In the genomic region with DNA sequence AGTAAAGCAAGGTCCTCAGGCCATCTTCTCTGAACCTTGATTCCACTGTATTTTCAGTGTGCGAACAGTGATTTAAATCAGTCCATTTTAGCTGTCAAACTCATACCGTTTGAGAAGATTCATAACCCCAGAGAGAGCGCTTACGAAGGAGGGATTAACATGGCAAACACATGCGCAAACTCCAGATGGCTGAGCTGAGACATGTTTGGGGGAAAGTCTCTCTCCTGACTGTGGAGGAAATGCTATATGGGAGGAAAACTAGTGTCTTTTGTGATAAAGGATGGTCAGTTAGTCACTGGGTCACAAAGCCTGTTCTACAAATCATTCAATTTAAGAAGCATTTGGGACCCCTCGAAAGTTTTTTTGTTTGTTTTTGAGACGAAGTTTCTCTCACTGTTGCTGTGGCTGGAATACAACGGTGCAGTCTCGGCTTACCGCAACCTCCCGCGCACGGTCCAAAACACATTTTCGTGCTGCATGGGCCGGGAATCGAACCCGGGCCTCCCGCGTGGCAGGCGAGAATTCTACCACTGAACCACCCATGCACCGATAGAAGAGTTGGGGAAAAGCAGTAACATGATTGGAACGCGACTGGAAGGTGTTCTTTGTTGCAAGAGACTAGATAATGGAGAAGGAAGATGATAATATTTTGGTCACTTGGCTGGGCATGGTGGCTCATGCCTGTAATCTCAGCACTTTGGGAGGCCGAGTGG, we compare ENCODE assay signal across 8 cellular contexts. TPM values are rescaled to one million over a fixed set of nuclear protein-coding genes. Genes with fewer than 3 reads are reported as not detected.
DNase-seq lines count a peak whose midpoint lies in the region; ATAC-seq and TF ChIP-seq lines count a peak whose summit lies in the region.

No MANE protein-coding gene starts in this region.

- no peak for TF ChIP-seq CTCF in esophagus muscularis mucosa (IDR thresholded peaks at IDR 0.05)

- H3K4me3 ChIP-seq in esophagus muscularis mucosa = no peak overlapping the region

- no peaks in the 10 kb centered on the region for H3K9me3 ChIP-seq in esophagus muscularis mucosa

- no peaks in the 10 kb centered on the region for H3K36me3 ChIP-seq in esophagus muscularis mucosa

- no peaks in the 10 kb centered on the region for H3K27me3 ChIP-seq in esophagus muscularis mucosa

- TF ChIP-seq EP300 in esophagus muscularis mucosa (IDR thresholded peaks at IDR 0.05) = no peak

- peak overlapping the region; percentile 40 for H3K27ac Mint-ChIP-seq in activated CD4-positive, alpha-beta memory T cell treated with anti-CD3 and anti-CD28 coated beads, Interleukin-2, amount 10 ng/mL, durations not matched to agents 7 days and 5 days

- CTCF ChIA-PET in activated CD4-positive, alpha-beta memory T cell treated with anti-CD3 and anti-CD28 coated beads, Interleukin-2, amount 10 ng/mL, durations not matched to agents 7 days and 5 days (lab: Charles Lee) = interaction anchor here (0.5 to 1.1 kb wide), 2 partner anchors 67 to 122 kb away, joined by 3 read pairs; no protein-coding TSS in a partner anchor

- intact Hi-C loops in esophagus muscularis mucosa (cut with DNase I) = no loop called here

- H3K4me1 ChIP-seq in esophagus muscularis mucosa = peaks cover 4 to 17% (median 11%) of the 10 kb centered on the region in 4 donors

- H3K36me3 Mint-ChIP-seq in activated CD4-positive, alpha-beta memory T cell treated with anti-CD3 and anti-CD28 coated beads, Interleukin-2, amount 10 ng/mL, durations not matched to agents 7 days and 5 days (ENCODE audit: low read depth) = no peaks in the 10 kb centered on the region

- no peaks in the 10 kb centered on the region for H3K9me3 Mint-ChIP-seq in activated CD4-positive, alpha-beta memory T cell treated with anti-CD3 and anti-CD28 coated beads, Interleukin-2, amount 10 ng/mL, durations not matched to agents 7 days and 5 days

- H3K27ac ChIP-seq in esophagus muscularis mucosa (replicated peaks in 1 of 4) = no peak overlapping the region

- ATAC-seq in GM21526 (IDR thresholded peaks at IDR 0.05; ENCODE audit: low FRiP score, unreplicated experiment) = peak; percentile 85
- no peak for ATAC-seq in HG02571 (IDR thresholded peaks at IDR 0.05; ENCODE audit: unreplicated experiment)

- no peak for TF ChIP-seq POLR2A in esophagus muscularis mucosa (IDR thresholded peaks at IDR 0.05; ENCODE audit: low read depth)

- peaks cover 7% of the 10 kb centered on the region for H3K27me3 Mint-ChIP-seq in activated CD4-positive, alpha-beta memory T cell treated with anti-CD3 and anti-CD28 coated beads, Interleukin-2, amount 10 ng/mL, durations not matched to agents 7 days and 5 days

- H3K4me1 Mint-ChIP-seq in activated CD4-positive, alpha-beta memory T cell treated with anti-CD3 and anti-CD28 coated beads, Interleukin-2, amount 10 ng/mL, durations not matched to agents 7 days and 5 days = peaks cover 4% of the 10 kb centered on the region

- 16% methylated on average over 24 of the region's 24 CpGs for WGBS in esophagus muscularis mucosa

- no peak overlapping the region for H3K4me3 Mint-ChIP-seq in activated CD4-positive, alpha-beta memory T cell treated with anti-CD3 and anti-CD28 coated beads, Interleukin-2, amount 10 ng/mL, durations not matched to agents 7 days and 5 days

- POLR2A ChIA-PET in activated CD4-positive, alpha-beta memory T cell treated with anti-CD3 and anti-CD28 coated beads, Interleukin-2, amount 10 ng/mL, durations not matched to agents 7 days and 5 days (lab: Charles Lee) = interaction anchor here (0.6 kb wide), 1 partner anchor 1122 kb away, joined by 3 read pairs; no protein-coding TSS in a partner anchor

- peak; percentile 78 for DNase-seq in Ammon's horn (ENCODE audit: low spot score)
- peak; percentile 60 to 64 for DNase-seq in NCI-H1930 (lab: John Stamatoyannopoulos, UW)
- peak; percentile 33 for DNase-seq in activated CD4-positive, alpha-beta memory T cell treated with anti-CD3 and anti-CD28 coated beads, Interleukin-2, amount 10 ng/mL, durations not matched to agents 7 days and 5 days
- DNase-seq in esophagus muscularis mucosa (ENCODE audit: extremely low spot score) = peak; percentile 89
- DNase-seq in non-pigmented ciliary epithelial cell (ENCODE audit: low read depth) = peak; percentile 72
- DNase-seq in HuH-7 (ENCODE audit: low spot score) = no peak

RNA-seq across cellular contexts. Expression of a gene that starts 58.4 kb away (rescaled TPM):
- total RNA-seq in activated CD4-positive, alpha-beta memory T cell treated with anti-CD3 and anti-CD28 coated beads, Interleukin-2, amount 10 ng/mL, durations not matched to agents 7 days and 5 days = under 1 TPM; 0.55 to 0.65 TPM
- total RNA-seq in esophagus muscularis mucosa = 1 to 10 TPM in 2 of 4 donors, under 1 TPM in 2; 0.33 to 1.4 (median 0.82) TPM
